Comparison of ENCODE assay signal across 25 cellular contexts in the genomic region with DNA sequence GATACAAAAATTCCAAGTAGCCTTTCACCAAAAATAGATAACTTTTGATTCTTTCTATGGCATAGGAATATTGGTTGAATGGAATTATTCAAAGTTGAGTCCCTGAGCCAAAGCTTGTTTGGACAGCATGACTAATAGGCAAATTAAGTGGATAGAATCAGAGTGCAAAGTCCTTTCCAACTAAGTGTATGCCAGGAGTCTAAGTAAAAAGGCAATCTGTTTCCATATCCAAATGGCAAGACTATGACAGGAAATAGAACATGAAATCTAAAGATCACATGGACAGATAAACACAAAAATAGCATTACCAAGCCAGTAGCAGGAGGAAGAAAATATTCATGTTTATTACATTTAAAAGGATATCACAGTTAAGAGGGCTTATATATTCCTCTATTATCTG.
DNase-seq lines count a peak whose midpoint lies in the region; ATAC-seq, FAIRE-seq and TF ChIP-seq lines count a peak whose summit lies in the region.
"Had no signal": no experiment of that assay in that cellular context is flagged by ENCODE, and none has a peak within 500 bp of the region (broad histone marks: within the 10 kb centered on the region; RNA-seq: fewer than 3 reads in every experiment).

No MANE protein-coding gene starts in this region.

- H3K36me3 ChIP-seq in astrocyte (ENCODE audit: insufficient read depth, low read length) (no peaks in the 10 kb centered on the region), HepG2 (replicated peaks in 1 of 2; ENCODE audit: control insufficient read depth in 1 of 2, insufficient read depth in 2 of 2, low read length in 2 of 2) (no peaks in the 10 kb centered on the region), spleen (no peaks in the 10 kb centered on the region)
- H3K36me3 ChIP-seq: adrenal gland, esophagus muscularis mucosa, sigmoid colon had no signal

- H3K27me3 Mint-ChIP-seq in astrocyte (ENCODE audit: low read depth, unreplicated experiment) (no peaks in the 10 kb centered on the region), T-helper 17 cell (no peaks in the 10 kb centered on the region), MCF 10A (ENCODE audit: insufficient read depth, unreplicated experiment) (no peaks in the 10 kb centered on the region)
- H3K27me3 Mint-ChIP-seq: activated CD4-positive, alpha-beta memory T cell treated with anti-CD3 and anti-CD28 coated beads for 36 hours; CD4-positive, alpha-beta memory T cell had no signal

- H2AFZ ChIP-seq in astrocyte (ENCODE audit: low read depth, low read length) (no peak overlapping the region), HepG2 (ENCODE audit: low read length) (no peak overlapping the region)

- H3K4me1 ChIP-seq in astrocyte (ENCODE audit: insufficient read depth, low read length), result no peaks in the 10 kb centered on the region
- peaks cover 6% of the 10 kb centered on the region; the same call in 1 of the 2 replicates for H3K4me1 ChIP-seq in HepG2 (ENCODE audit: insufficient read depth, low read length)
- H3K4me1 ChIP-seq in spleen, result no peaks in the 10 kb centered on the region
- H3K4me1 ChIP-seq: adrenal gland, esophagus muscularis mucosa, sigmoid colon had no signal

- no peak overlapping the region for H3K4me2 ChIP-seq in astrocyte (ENCODE audit: low read length)
- H3K4me2 ChIP-seq in HepG2 (ENCODE audit: low read depth, low read length), result peak overlapping the region; percentile 5; the same call in 1 of the 2 replicates

- in situ Hi-C loops in HepG2 (cut with HindIII; ENCODE audit: extremely low pct_ligation_motif_present, low pct_unique_long_range_greater_than_20kb), result no loop called here

- no peaks in the 10 kb centered on the region for H4K20me1 ChIP-seq in astrocyte (ENCODE audit: insufficient read depth, low read length)
- no peaks in the 10 kb centered on the region for H4K20me1 ChIP-seq in HepG2 (ENCODE audit: insufficient read depth, low read length)

- DNase-seq in DMS53 (lab: John Stamatoyannopoulos, UW), result peak; percentile 71
- peak; percentile 68 for DNase-seq in NCI-H1048 (lab: John Stamatoyannopoulos, UW)
- peak; percentile 11 for DNase-seq in astrocyte (ENCODE audit: low read depth)
- DNase-seq in HepG2 (ENCODE audit: low spot score), result peak; percentile 69
- no peak for DNase-seq in T-helper 17 cell
- no peak for DNase-seq in spleen
- DNase-seq in MCF 10A (ENCODE audit: unreplicated experiment), result no peak
- no peak for DNase-seq in NOMO-1 (lab: John Stamatoyannopoulos, UW; ENCODE audit: unreplicated experiment in 2 of 2)
- DNase-seq: activated CD4-positive, alpha-beta memory T cell treated with anti-CD3 and anti-CD28 coated beads for 36 hours; activated gamma-delta T cell treated with Interleukin-2 at 50 U/mL for 16 hours; adrenal gland; CD4-positive, alpha-beta memory T cell; central memory CD4-positive, alpha-beta T cell; DMS79; H9; left cardiac atrium; NCI-H1417; NCI-H2107; NCI-H524; OCI-M1; SHP77 treated with DMSO at 0.1 percent for 48 hours; sigmoid colon had no signal

- H3K9me3 ChIP-seq in astrocyte (ENCODE audit: insufficient read depth, low read depth, low read length) (no peaks in the 10 kb centered on the region), HepG2 (ENCODE audit: low read length) (no peaks in the 10 kb centered on the region), T-helper 17 cell (ENCODE audit: control insufficient read depth, low read length, poor library complexity, severe bottlenecking) (no peaks in the 10 kb centered on the region), spleen (peaks cover 0 to 3% (median 0%) of the 10 kb centered on the region in 8 donors)
- H3K9me3 ChIP-seq: adrenal gland, esophagus muscularis mucosa, sigmoid colon had no signal

- no peaks in the 10 kb centered on the region for H3K79me2 ChIP-seq in astrocyte (ENCODE audit: insufficient read depth, low read length)
- no peaks in the 10 kb centered on the region for H3K79me2 ChIP-seq in HepG2 (ENCODE audit: insufficient read depth, low read length)

- FAIRE-seq in astrocyte (lab: Jason Lieb, UNC) (no peak), HepG2 (lab: Jason Lieb, UNC) (no peak)

- H3K9me3 Mint-ChIP-seq in astrocyte (ENCODE audit: unreplicated experiment) (peaks cover 1% of the 10 kb centered on the region), MCF 10A (ENCODE audit: unreplicated experiment) (no peaks in the 10 kb centered on the region)

- H3K4me3 ChIP-seq in astrocyte (ENCODE audit: insufficient read depth, low read depth, low read length), result no peak overlapping the region
- no peak overlapping the region for H3K4me3 ChIP-seq in HepG2 (replicated peaks in 1 of 3; ENCODE audit: insufficient read depth in 1 of 3, low read depth in 2 of 3, low read length in 3 of 3)
- no peak overlapping the region for H3K4me3 ChIP-seq in spleen
- H3K4me3 ChIP-seq: adrenal gland, esophagus muscularis mucosa, sigmoid colon had no signal

- H3K9ac ChIP-seq in astrocyte (ENCODE audit: low read length) (no peak overlapping the region), HepG2 (ENCODE audit: insufficient read depth, low read depth, low read length) (no peak overlapping the region)

- no TSS peak for BruUV-seq in HepG2 (replicated peaks; lab: Mats Ljungman, UMichigan)
- no TSS peak for BruUV-seq in MCF 10A (replicated peaks; lab: Mats Ljungman, UMichigan)

- H3K27ac ChIP-seq in astrocyte (ENCODE audit: low read depth, low read length) (no peak overlapping the region), HepG2 (ENCODE audit: extremely low read length, insufficient read depth, low read length) (no peak overlapping the region), spleen (no peak overlapping the region)
- H3K27ac ChIP-seq: adrenal gland, esophagus muscularis mucosa, sigmoid colon had no signal

- H3K27ac Mint-ChIP-seq in astrocyte (ENCODE audit: unreplicated experiment), result no peak overlapping the region
- H3K27ac Mint-ChIP-seq in T-helper 17 cell, result no peak overlapping the region
- no peak overlapping the region for H3K27ac Mint-ChIP-seq in MCF 10A (ENCODE audit: low read depth, unreplicated experiment)
- H3K27ac Mint-ChIP-seq: activated CD4-positive, alpha-beta memory T cell treated with anti-CD3 and anti-CD28 coated beads for 36 hours; CD4-positive, alpha-beta memory T cell; H9; nephron; stimulated activated effector memory CD8-positive, alpha-beta T cell treated with anti-CD3 and anti-CD28 coated beads, Interleukin-12 subunit alpha, Interleukin-12 subunit beta, amount 100 ng/mL, for 72 hours had no signal

- no peak overlapping the region for H3K4me3 Mint-ChIP-seq in astrocyte (ENCODE audit: unreplicated experiment)
- H3K4me3 Mint-ChIP-seq in T-helper 17 cell, result no peak overlapping the region
- no peak overlapping the region for H3K4me3 Mint-ChIP-seq in MCF 10A (ENCODE audit: unreplicated experiment)
- H3K4me3 Mint-ChIP-seq: activated CD4-positive, alpha-beta memory T cell treated with anti-CD3 and anti-CD28 coated beads for 36 hours; H9; nephron; stimulated activated effector memory CD8-positive, alpha-beta T cell treated with anti-CD3 and anti-CD28 coated beads, Interleukin-12 subunit alpha, Interleukin-12 subunit beta, amount 100 ng/mL, for 72 hours had no signal

- TF ChIP-seq RAD21 in HepG2 (CRISPR knock-in tag; IDR thresholded peaks at IDR 0.05), result no peak

- POLR2A ChIA-PET in HepG2 (lab: Yijun Ruan, JAX) (no interaction called here), MCF 10A (lab: Yijun Ruan, JAX) (no interaction called here)

- H3K36me3 Mint-ChIP-seq in astrocyte (ENCODE audit: low read depth, unreplicated experiment), result no peaks in the 10 kb centered on the region
- H3K36me3 Mint-ChIP-seq in T-helper 17 cell (ENCODE audit: low read depth), result no peaks in the 10 kb centered on the region
- no peaks in the 10 kb centered on the region for H3K36me3 Mint-ChIP-seq in MCF 10A (ENCODE audit: insufficient read depth, unreplicated experiment)
- H3K36me3 Mint-ChIP-seq: activated CD4-positive, alpha-beta memory T cell treated with anti-CD3 and anti-CD28 coated beads for 36 hours; CD4-positive, alpha-beta memory T cell; stimulated activated effector memory CD8-positive, alpha-beta T cell treated with anti-CD3 and anti-CD28 coated beads, Interleukin-12 subunit alpha, Interleukin-12 subunit beta, amount 100 ng/mL, for 72 hours had no signal

- no peaks in the 10 kb centered on the region for H3K27me3 ChIP-seq in astrocyte (ENCODE audit: insufficient read depth, low read length)
- H3K27me3 ChIP-seq in HepG2 (ENCODE audit: control insufficient read depth in 1 of 2, insufficient read depth in 2 of 2, low read length in 2 of 2), result no peaks in the 10 kb centered on the region
- H3K27me3 ChIP-seq in spleen (replicated peaks in 1 of 7), result no peaks in the 10 kb centered on the region
- H3K27me3 ChIP-seq: adrenal gland, esophagus muscularis mucosa, sigmoid colon had no signal

- ATAC-seq in HepG2, result peak; percentile 83
- ATAC-seq in T-helper 17 cell, result no peak
- ATAC-seq: left cardiac atrium; stimulated activated effector memory CD8-positive, alpha-beta T cell treated with anti-CD3 and anti-CD28 coated beads, Interleukin-12 subunit alpha, Interleukin-12 subunit beta, amount 100 ng/mL, for 72 hours had no signal

- TF ChIP-seq EP300 in HepG2 (IDR thresholded peaks at IDR 0.05; ENCODE audit: low read depth in 2 of 2, low read length in 2 of 2) (no peak), HepG2 (CRISPR knock-in tag; IDR thresholded peaks at IDR 0.05; ENCODE audit: borderline replicate concordance) (no peak)

- TF ChIP-seq POLR2A in HepG2 (IDR thresholded peaks at IDR 0.05; ENCODE audit: insufficient read depth in 1 of 2, low read depth in 2 of 2, low read length in 2 of 2) (no peak), spleen (IDR thresholded peaks at IDR 0.05) (no peak)

- CTCF ChIA-PET in HepG2 (lab: Yijun Ruan, JAX; ENCODE audit: low intra/inter-chr PET ratio, low total read pairs) (interaction anchor here (0.6 kb wide), 1 partner anchor 933 kb away, joined by 3 read pairs; no protein-coding TSS in a partner anchor), MCF 10A (lab: Yijun Ruan, JAX) (no interaction called here)

- intact Hi-C loops in HepG2 (cut with micrococcal nuclease; ENCODE audit: unreplicated experiment), result no loop called here
- intact Hi-C loops in spleen (cut with DNase I; ENCODE audit: low total_unique reads), result no loop called here
- intact Hi-C loops in MCF 10A (cut with micrococcal nuclease), result no loop called here

- H3K4me1 Mint-ChIP-seq in astrocyte (ENCODE audit: low read depth, unreplicated experiment) (no peaks in the 10 kb centered on the region), T-helper 17 cell (no peaks in the 10 kb centered on the region), MCF 10A (ENCODE audit: insufficient read depth, unreplicated experiment) (peaks cover 6% of the 10 kb centered on the region)
- H3K4me1 Mint-ChIP-seq: CD4-positive, alpha-beta memory T cell; H9; nephron; stimulated activated effector memory CD8-positive, alpha-beta T cell treated with anti-CD3 and anti-CD28 coated beads, Interleukin-12 subunit alpha, Interleukin-12 subunit beta, amount 100 ng/mL, for 72 hours had no signal

- TF ChIP-seq CTCF in astrocyte (IDR thresholded peaks at IDR 0.05; ENCODE audit: insufficient read depth, low read depth, low read length) (no peak), HepG2 (CRISPR knock-in tag; IDR thresholded peaks at IDR 0.05) (no peak), spleen (IDR thresholded peaks at IDR 0.05 in 8 of 11, conservative IDR thresholded peaks at IDR 0.05 in 3 of 11) (no peak), MCF 10A (IDR thresholded peaks at IDR 0.05; ENCODE audit: unreplicated experiment) (no peak)

TF ChIP-seq in HepG2, 621 proteins besides CTCF, POLR2A, EP300 and RAD21 (continues in another document):
- no peak for TF ChIP-seq CCDC6 (CRISPR knock-in tag; IDR thresholded peaks at IDR 0.05)
- no peak for TF ChIP-seq PHF5A (CRISPR knock-in tag; IDR thresholded peaks at IDR 0.05; ENCODE audit: low read depth, unreplicated experiment)

Comparison
In these comparisons a context has a peak if more than half of its experiments do, and no peak if none do; other contexts are left out.
1. DNase-seq: peak in DMS53 (single experiment), NCI-H1048 (single experiment), astrocyte (single experiment) and HepG2 (single experiment); none in T-helper 17 cell (0 of 3), spleen (single experiment), MCF 10A (single experiment) and NOMO-1 (0 of 2).